In genomic region chr13:58160980-58161379, GRCh38 we compare ENCODE assay signal across 10 cellular contexts.
"Had no signal": no experiment of that assay in that cellular context is flagged by ENCODE, and none has a peak within 500 bp of the region (broad histone marks: within the 10 kb centered on the region; RNA-seq: fewer than 3 reads in every experiment).

No MANE protein-coding gene starts in this region.

- H3K27ac ChIP-seq: GM23248, KMS-11 had no signal

- H3K4me2 ChIP-seq: KMS-11 had no signal

- H3K9me3 Mint-ChIP-seq: H9 had no signal

- H3K4me1 Mint-ChIP-seq: IgD-negative memory B cell had no signal

- H3K36me3 Mint-ChIP-seq: IgD-negative memory B cell had no signal

- FAIRE-seq: H1, H54, HTR-8/SVneo had no signal

- H3K4me3 ChIP-seq: GM23248 had no signal

- H2AFZ ChIP-seq: GM23248 had no signal

- H3K27ac Mint-ChIP-seq: H9, HFFc6, IgD-negative memory B cell had no signal

- H3K4me3 Mint-ChIP-seq: H9, HFFc6, IgD-negative memory B cell had no signal

- H3K9ac ChIP-seq: GM23248, KMS-11 had no signal

- DNase-seq: GM23248, H9, HCEC 1CT, HFFc6, KBM-7 had no signal

- H3K27me3 Mint-ChIP-seq: IgD-negative memory B cell had no signal
